ENCODE assay signal across 40 cellular contexts in the genomic region with DNA sequence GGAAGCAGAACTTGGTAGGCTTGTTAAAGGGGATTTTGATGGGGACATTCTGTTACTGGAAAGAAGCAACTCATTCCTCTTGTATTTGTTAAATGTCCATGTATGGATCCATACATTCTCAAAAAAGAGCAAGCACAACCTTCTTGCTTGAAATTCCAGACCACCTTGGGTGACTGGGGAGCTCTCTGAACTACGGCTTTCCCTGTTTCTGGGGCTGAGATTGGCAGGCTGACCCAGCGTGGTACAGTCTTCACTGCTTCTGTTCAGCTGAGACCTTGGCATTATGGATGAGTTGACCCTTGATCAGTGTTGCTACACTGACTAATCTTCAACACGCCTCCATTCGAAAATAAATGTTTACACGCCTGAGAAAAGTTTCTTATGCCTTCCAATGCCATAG. TPM values are rescaled to one million over a fixed set of nuclear protein-coding genes. Genes with fewer than 3 reads are reported as not detected.
"Had no signal": no experiment of that assay in that cellular context is flagged by ENCODE, and none has a peak within 500 bp of the region (broad histone marks: within the 10 kb centered on the region; RNA-seq: fewer than 3 reads in every experiment).

No MANE protein-coding gene starts in this region.

- H3K4me3 ChIP-seq: adrenal gland, ascending aorta, body of pancreas, breast epithelium, cardiac muscle cell had no signal

- DNase-seq: activated effector memory CD4-positive, alpha-beta T cell treated with anti-CD3 and anti-CD28 coated beads, Interleukin-2, amount 50 U/mL, for 16 hours; activated effector memory CD4-positive, alpha-beta T cell treated with Interleukin-2 at 50 U/mL for 16 hours; activated gamma-delta T cell; activated gamma-delta T cell treated with Interleukin-2 at 50 U/mL for 16 hours; activated naive CD4-positive, alpha-beta T cell; activated naive CD4-positive, alpha-beta T cell treated with anti-CD3 and anti-CD28 coated beads for 36 hours; activated naive CD4-positive, alpha-beta T cell treated with anti-CD3 and anti-CD28 coated beads, Interleukin-2, amount 10 ng/mL, durations not matched to agents 7 days and 5 days; activated naive CD4-positive, alpha-beta T cell treated with anti-CD3 and anti-CD28 coated beads, Interleukin-2, amount 50 U/mL, for 16 hours; activated naive CD4-positive, alpha-beta T cell treated with Interleukin-2 at 50 U/mL for 16 hours; activated naive CD8-positive, alpha-beta T cell treated with anti-CD3 and anti-CD28 coated beads for 36 hours; activated naive CD8-positive, alpha-beta T cell treated with anti-CD3 and anti-CD28 coated beads, Interleukin-2, amount 10 ng/mL, durations not matched to agents 7 days and 5 days; activated naive CD8-positive, alpha-beta T cell treated with anti-CD3 and anti-CD28 coated beads, Interleukin-2, amount 50 U/mL, for 24 hours; activated T-cell treated with anti-CD3 and anti-CD28 coated beads, Interleukin-2, amount 50 U/mL, for 1 hour; activated T-cell treated with anti-CD3 and anti-CD28 coated beads, Interleukin-2, amount 50 U/mL, for 24 hours; activated T-cell treated with anti-CD3 and anti-CD28 coated beads, Interleukin-2, amount 50 U/mL, for 4 hours; activated T-cell treated with anti-CD3 and anti-CD28 coated beads, Interleukin-2, amount 50 U/mL, for 48 hours; activated T-cell treated with anti-CD3 and anti-CD28 coated beads, Interleukin-2, amount 50 U/mL, for 72 hours; adrenal gland; amniotic stem cell; amygdala; anterior cingulate cortex; aorta; body of pancreas; brain microvascular endothelial cell; caudate nucleus; central memory CD4-positive, alpha-beta T cell; cerebellar nuclear complex had no signal

- H3K36me3 ChIP-seq: adrenal gland, ascending aorta, brain microvascular endothelial cell, breast epithelium, cardiac muscle cell had no signal

- H3K9me3 Mint-ChIP-seq: activated naive CD8-positive, alpha-beta T cell treated with anti-CD3 and anti-CD28 coated beads for 36 hours; activated naive CD8-positive, alpha-beta T cell treated with anti-CD3 and anti-CD28 coated beads, Interleukin-2, amount 10 ng/mL, durations not matched to agents 7 days and 5 days; activated naive CD8-positive, alpha-beta T cell treated with anti-CD3 and anti-CD28 coated beads, Interleukin-2, amount 50 U/mL, for 24 hours; activated T-cell treated with anti-CD3 and anti-CD28 coated beads, Interleukin-2, amount 50 U/mL, for 24 hours had no signal

- ATAC-seq: activated naive CD8-positive, alpha-beta T cell treated with anti-CD3 and anti-CD28 coated beads, Interleukin-2, amount 50 U/mL, for 24 hours; activated T-cell treated with anti-CD3 and anti-CD28 coated beads, Interleukin-2, amount 50 U/mL, for 4 hours; activated T-cell treated with anti-CD3 and anti-CD28 coated beads, Interleukin-2, amount 50 U/mL, for 72 hours; activated T-helper 17 cell treated with anti-CD3 and anti-CD28 coated beads, Interleukin-2, amount 50 U/mL, for 72 hours; body of pancreas had no signal

- H3K27me3 Mint-ChIP-seq: activated naive CD4-positive, alpha-beta T cell treated with anti-CD3 and anti-CD28 coated beads, Interleukin-2, amount 10 ng/mL, durations not matched to agents 7 days and 5 days; activated naive CD4-positive, alpha-beta T cell treated with anti-CD3 and anti-CD28 coated beads, Interleukin-2, amount 50 U/mL, for 24 hours; activated naive CD8-positive, alpha-beta T cell; activated naive CD8-positive, alpha-beta T cell treated with anti-CD3 and anti-CD28 coated beads for 36 hours; activated naive CD8-positive, alpha-beta T cell treated with anti-CD3 and anti-CD28 coated beads, Interleukin-2, amount 10 ng/mL, durations not matched to agents 7 days and 5 days; activated naive CD8-positive, alpha-beta T cell treated with anti-CD3 and anti-CD28 coated beads, Interleukin-2, amount 50 U/mL, for 24 hours; activated T-cell treated with anti-CD3 and anti-CD28 coated beads, Interleukin-2, amount 50 U/mL, for 24 hours; activated T-helper 17 cell treated with anti-CD3 and anti-CD28 coated beads, Interleukin-2, amount 50 U/mL, for 72 hours had no signal

- H3K4me1 Mint-ChIP-seq: activated naive CD4-positive, alpha-beta T cell treated with anti-CD3 and anti-CD28 coated beads, Interleukin-2, amount 10 ng/mL, durations not matched to agents 7 days and 5 days; activated naive CD4-positive, alpha-beta T cell treated with anti-CD3 and anti-CD28 coated beads, Interleukin-2, amount 50 U/mL, for 24 hours; activated naive CD8-positive, alpha-beta T cell treated with anti-CD3 and anti-CD28 coated beads for 36 hours; activated naive CD8-positive, alpha-beta T cell treated with anti-CD3 and anti-CD28 coated beads, Interleukin-2, amount 10 ng/mL, durations not matched to agents 7 days and 5 days; activated naive CD8-positive, alpha-beta T cell treated with anti-CD3 and anti-CD28 coated beads, Interleukin-2, amount 50 U/mL, for 24 hours; activated T-helper 17 cell treated with anti-CD3 and anti-CD28 coated beads, Interleukin-2, amount 50 U/mL, for 72 hours; brain; central memory CD8-positive, alpha-beta T cell had no signal

- H3K27ac ChIP-seq: adrenal gland, ascending aorta, body of pancreas, brain microvascular endothelial cell, breast epithelium, cardiac muscle cell had no signal

- H3K36me3 Mint-ChIP-seq: activated naive CD4-positive, alpha-beta T cell treated with anti-CD3 and anti-CD28 coated beads, Interleukin-2, amount 10 ng/mL, durations not matched to agents 7 days and 5 days; activated naive CD4-positive, alpha-beta T cell treated with anti-CD3 and anti-CD28 coated beads, Interleukin-2, amount 50 U/mL, for 24 hours; activated naive CD8-positive, alpha-beta T cell; activated naive CD8-positive, alpha-beta T cell treated with anti-CD3 and anti-CD28 coated beads for 36 hours; activated naive CD8-positive, alpha-beta T cell treated with anti-CD3 and anti-CD28 coated beads, Interleukin-2, amount 10 ng/mL, durations not matched to agents 7 days and 5 days; brain had no signal

- H3K27me3 ChIP-seq: adrenal gland, ascending aorta, body of pancreas, brain microvascular endothelial cell, breast epithelium, cardiac muscle cell had no signal

- H3K9me3 ChIP-seq: adrenal gland, ascending aorta, body of pancreas, breast epithelium had no signal

- FAIRE-seq: astrocyte, bronchial epithelial cell had no signal

- H3K27ac Mint-ChIP-seq: activated naive CD4-positive, alpha-beta T cell treated with anti-CD3 and anti-CD28 coated beads for 36 hours; activated naive CD4-positive, alpha-beta T cell treated with anti-CD3 and anti-CD28 coated beads, Interleukin-2, amount 10 ng/mL, durations not matched to agents 7 days and 5 days; activated naive CD4-positive, alpha-beta T cell treated with anti-CD3 and anti-CD28 coated beads, Interleukin-2, amount 50 U/mL, for 24 hours; activated naive CD8-positive, alpha-beta T cell; activated naive CD8-positive, alpha-beta T cell treated with anti-CD3 and anti-CD28 coated beads for 36 hours; activated naive CD8-positive, alpha-beta T cell treated with anti-CD3 and anti-CD28 coated beads, Interleukin-2, amount 10 ng/mL, durations not matched to agents 7 days and 5 days; activated naive CD8-positive, alpha-beta T cell treated with anti-CD3 and anti-CD28 coated beads, Interleukin-2, amount 50 U/mL, for 24 hours; activated T-cell treated with anti-CD3 and anti-CD28 coated beads, Interleukin-2, amount 50 U/mL, for 24 hours; activated T-cell treated with anti-CD3 and anti-CD28 coated beads, Interleukin-2, amount 50 U/mL, for 72 hours; activated T-helper 1 cell treated with anti-CD3 and anti-CD28 coated beads, Interleukin-12 subunit alpha, Interleukin-12 subunit beta, Interleukin-2, Interleukin-4 antibody, amounts not matched to agents 30 ng/mL and 10 ng/mL and 1 ng/mL, durations not matched to agents 14 hours and 24 hours and 36 hours; activated T-helper 17 cell treated with anti-CD3 and anti-CD28 coated beads, Interleukin-2, amount 50 U/mL, for 72 hours; activated T-helper 2 cell treated with anti-CD3 and anti-CD28 coated beads, Interferon-gamma antibody, Interleukin-2, Interleukin-4, amounts not matched to agents 10 μg/mL and 5 μg/mL and 100 μg/mL, durations not matched to agents 14 hours and 24 hours and 36 hours; brain had no signal

- H3K4me1 ChIP-seq: adrenal gland, ascending aorta, body of pancreas, breast epithelium had no signal

- H3K4me3 Mint-ChIP-seq: activated naive CD4-positive, alpha-beta T cell treated with anti-CD3 and anti-CD28 coated beads for 36 hours; activated naive CD4-positive, alpha-beta T cell treated with anti-CD3 and anti-CD28 coated beads, Interleukin-2, amount 10 ng/mL, durations not matched to agents 7 days and 5 days; activated naive CD4-positive, alpha-beta T cell treated with anti-CD3 and anti-CD28 coated beads, Interleukin-2, amount 50 U/mL, for 24 hours; activated naive CD8-positive, alpha-beta T cell; activated naive CD8-positive, alpha-beta T cell treated with anti-CD3 and anti-CD28 coated beads for 36 hours; activated naive CD8-positive, alpha-beta T cell treated with anti-CD3 and anti-CD28 coated beads, Interleukin-2, amount 10 ng/mL, durations not matched to agents 7 days and 5 days; activated naive CD8-positive, alpha-beta T cell treated with anti-CD3 and anti-CD28 coated beads, Interleukin-2, amount 50 U/mL, for 24 hours; activated T-cell treated with anti-CD3 and anti-CD28 coated beads, Interleukin-2, amount 50 U/mL, for 24 hours; activated T-cell treated with anti-CD3 and anti-CD28 coated beads, Interleukin-2, amount 50 U/mL, for 4 hours; activated T-cell treated with anti-CD3 and anti-CD28 coated beads, Interleukin-2, amount 50 U/mL, for 72 hours; activated T-helper 1 cell treated with anti-CD3 and anti-CD28 coated beads, Interleukin-12 subunit alpha, Interleukin-12 subunit beta, Interleukin-2, Interleukin-4 antibody, amounts not matched to agents 30 ng/mL and 10 ng/mL and 1 ng/mL, durations not matched to agents 14 hours and 24 hours and 36 hours; activated T-helper 17 cell treated with anti-CD3 and anti-CD28 coated beads, Interleukin-2, amount 50 U/mL, for 72 hours; brain; central memory CD8-positive, alpha-beta T cell had no signal

RNA-seq across cellular contexts. Expression of a gene that starts 38.5 kb away (rescaled TPM):
- total RNA-seq: activated naive CD4-positive, alpha-beta T cell treated with anti-CD3 and anti-CD28 coated beads for 36 hours; activated naive CD8-positive, alpha-beta T cell treated with anti-CD3 and anti-CD28 coated beads for 36 hours; activated naive CD8-positive, alpha-beta T cell treated with anti-CD3 and anti-CD28 coated beads, Interleukin-2, amount 10 ng/mL, durations not matched to agents 7 days and 5 days; activated T-cell treated with anti-CD3 and anti-CD28 coated beads, Interleukin-2, amount 50 U/mL, for 4 hours; activated T-cell treated with anti-CD3 and anti-CD28 coated beads, Interleukin-2, amount 50 U/mL, for 72 hours; activated T-helper 1 cell treated with anti-CD3 and anti-CD28 coated beads, Interleukin-12 subunit alpha, Interleukin-12 subunit beta, Interleukin-2, Interleukin-4 antibody, amounts not matched to agents 30 ng/mL and 10 ng/mL and 1 ng/mL, durations not matched to agents 14 hours and 24 hours and 36 hours; activated T-helper 17 cell treated with anti-CD3 and anti-CD28 coated beads, Interleukin-2, amount 50 U/mL, for 72 hours; activated T-helper 2 cell treated with anti-CD3 and anti-CD28 coated beads, Interferon-gamma antibody, Interleukin-2, Interleukin-4, amounts not matched to agents 10 μg/mL and 5 μg/mL and 100 μg/mL, durations not matched to agents 14 hours and 24 hours and 36 hours; ascending aorta; astrocyte; cardiac septum had no signal
- polyA plus RNA-seq: aorta had no signal
